In the genomic region with DNA sequence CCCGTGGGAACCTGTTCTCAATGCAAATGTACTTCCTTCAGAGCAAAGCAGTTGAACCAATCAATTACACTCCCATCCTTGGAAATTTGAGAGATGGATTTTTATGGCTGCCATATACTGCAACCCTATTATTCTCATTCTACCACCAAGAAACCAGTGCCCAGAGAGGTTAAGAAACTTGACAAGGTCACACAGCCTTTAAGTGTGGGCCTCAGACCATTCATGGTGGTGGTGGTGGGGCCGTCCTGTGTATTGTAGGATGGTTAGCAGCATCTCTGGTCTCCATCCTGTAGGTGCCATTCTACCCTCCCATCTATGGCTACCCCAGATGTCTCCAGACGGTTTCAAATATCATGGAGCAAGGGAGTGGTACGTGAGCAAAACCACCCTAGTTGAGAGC, we compare ENCODE assay signal across 27 cellular contexts. TPM values are rescaled to one million over a fixed set of nuclear protein-coding genes. Genes with fewer than 3 reads are reported as not detected.
DNase-seq lines count a peak whose midpoint lies in the region; ATAC-seq, FAIRE-seq and TF ChIP-seq lines count a peak whose summit lies in the region.
"Had no signal": no experiment of that assay in that cellular context is flagged by ENCODE, and none has a peak within 500 bp of the region (broad histone marks: within the 10 kb centered on the region; RNA-seq: fewer than 3 reads in every experiment).

No MANE protein-coding gene starts in this region.

- H3K18ac ChIP-seq in H1 (ENCODE audit: extremely low read depth, low read length): no peak overlapping the region
- no peak overlapping the region for H3K18ac ChIP-seq in mesenchymal stem cell (ENCODE audit: low read depth in 1 of 2, low read length in 2 of 2)

- no peaks in the 10 kb centered on the region for H3F3A ChIP-seq in neural progenitor cell (ENCODE audit: low read depth)

- DNase-seq in NCI-H526 (lab: John Stamatoyannopoulos, UW): peak; percentile 24 to 26
- DNase-seq in NCI-H526 treated with DMSO at 0.1 percent for 48 hours (lab: John Stamatoyannopoulos, UW): no peak
- DNase-seq in A549 (ENCODE audit: low read depth in 1 of 2, low spot score in 1 of 2): no peak
- DNase-seq in SK-N-DZ (ENCODE audit: low spot score): peak; percentile 0
- no peak for DNase-seq in H1 (ENCODE audit: low read depth in 1 of 2, low spot score in 2 of 2)
- no peak for DNase-seq in mesenchymal stem cell
- no peak for DNase-seq in neural progenitor cell (ENCODE audit: low spot score)
- DNase-seq: ACHN; BE2C; C1 segment of cervical spinal cord; CD4-positive, alpha-beta memory T cell; CD4-positive, CD25-positive, alpha-beta regulatory T cell; CD8-positive, alpha-beta memory T cell; COR-L47; DMS 273 treated with DMSO at 0.1 percent for 48 hours; DMS153; DMS53; DMS79; DND-41; EL; GDM1 had no signal

- POLR2A ChIA-PET in A549 (lab: Yijun Ruan, JAX) (no interaction called here), H1 (lab: Charles Lee; ENCODE audit: partially characterized antibody) (no interaction called here)

- no peak for ATAC-seq in A549
- ATAC-seq: GM12878 had no signal

- H2BK12ac ChIP-seq in H1 (ENCODE audit: low read depth, low read length) (no peak overlapping the region), mesenchymal stem cell (ENCODE audit: low read length in 2 of 2) (no peak overlapping the region)

- no peak overlapping the region for H2AFZ ChIP-seq in H1 (ENCODE audit: low read length)
- no peak overlapping the region for H2AFZ ChIP-seq in mesenchymal stem cell (ENCODE audit: low read depth, low read length)
- H2AFZ ChIP-seq in neural progenitor cell (replicated peaks): no peak overlapping the region

- WGBS in A549 (ENCODE audit: missing lambda C conversion rate): 81% methylated on average over 4 of the region's 4 CpGs
- WGBS in H1 (ENCODE audit: extremely low coverage in 1 of 2, insufficient coverage in 1 of 2, insufficient read length in 1 of 2, insufficient replicate concordance in 2 of 2, low coverage in 1 of 2, low lambda C conversion rate in 2 of 2, missing lambda C conversion rate in 1 of 2), 2 experiments: 83% methylated on average over 4 of the region's 4 CpGs; no CpG with 5 or more reads in 1 of the 2 experiments
- WGBS in mesenchymal stem cell: 83% methylated on average over 2 of the region's 4 CpGs

- H3K4me3 Mint-ChIP-seq in neural progenitor cell: no peak overlapping the region
- H3K4me3 Mint-ChIP-seq: CD14-positive monocyte; CD4-positive, alpha-beta memory T cell; CD4-positive, CD25-positive, alpha-beta regulatory T cell; CD8-positive, alpha-beta memory T cell had no signal

- no peak overlapping the region for H3K27ac Mint-ChIP-seq in neural progenitor cell
- H3K27ac Mint-ChIP-seq: CD14-positive monocyte; CD4-positive, alpha-beta memory T cell; CD8-positive, alpha-beta memory T cell had no signal

- H4K20me1 ChIP-seq in H1 (replicated peaks in 1 of 2; ENCODE audit: control insufficient read depth in 1 of 2, insufficient read depth in 2 of 2, low read length in 2 of 2) (no peaks in the 10 kb centered on the region), neural progenitor cell (ENCODE audit: low read depth) (no peaks in the 10 kb centered on the region)
- H4K20me1 ChIP-seq: BLaER1 had no signal

- no peak overlapping the region for H3K14ac ChIP-seq in H1 (ENCODE audit: insufficient read length)
- no peak overlapping the region for H3K14ac ChIP-seq in mesenchymal stem cell (ENCODE audit: low read length in 2 of 2)

- H3K27me3 Mint-ChIP-seq in neural progenitor cell (ENCODE audit: insufficient read depth, low read depth): peaks cover 6% of the 10 kb centered on the region

- no peak for TF ChIP-seq RAD21 in A549 (conservative IDR thresholded peaks at IDR 0.05 in 1 of 2, IDR thresholded peaks at IDR 0.05 in 1 of 2)
- TF ChIP-seq RAD21 in H1 (IDR thresholded peaks at IDR 0.05 in 1 of 2, conservative IDR thresholded peaks at IDR 0.05 in 1 of 2; ENCODE audit: low read depth in 2 of 2, low read length in 2 of 2): no peak

- no peak for TF ChIP-seq POLR2A in A549 (IDR thresholded peaks at IDR 0.05; ENCODE audit: low read length)
- no peak for TF ChIP-seq POLR2A in H1 (IDR thresholded peaks at IDR 0.05; ENCODE audit: control extremely low read depth in 1 of 2, low read depth in 2 of 2, low read length in 2 of 2)

- CTCF ChIA-PET in A549 (lab: Yijun Ruan, JAX): interaction anchor here (0.8 kb wide), 1 partner anchor 15 kb away, joined by 3 read pairs; no protein-coding TSS in a partner anchor
- CTCF ChIA-PET in H1 (lab: Charles Lee; ENCODE audit: partially characterized antibody): interaction anchor here (1.0 kb wide), 1 partner anchor 60 kb away, joined by 4 read pairs; no protein-coding TSS in a partner anchor

- no peak overlapping the region for H3K4ac ChIP-seq in H1 (replicated peaks; ENCODE audit: insufficient read length, low read depth, low read length)
- no peak overlapping the region for H3K4ac ChIP-seq in mesenchymal stem cell (ENCODE audit: low read depth in 1 of 2, low read length in 2 of 2)

- no peak overlapping the region for H3K56ac ChIP-seq in H1 (replicated peaks; ENCODE audit: insufficient read length, low read depth, low read length)

- no peaks in the 10 kb centered on the region for H3K23me2 ChIP-seq in H1 (ENCODE audit: low read depth, low read length)

- H3K4me1 ChIP-seq in A549 (0 out of 3 replicates have a peak, but pooled peaks cover 4% of the 10 kb centered on the region), H1 (replicated peaks in 1 of 4; ENCODE audit: control insufficient read depth in 3 of 4, insufficient read depth in 4 of 4, low read length in 3 of 4) (no peaks in the 10 kb centered on the region; a peak in 1 of 7 replicates), mesenchymal stem cell (ENCODE audit: control insufficient read depth, insufficient read depth, low read depth, low read length) (no peaks in the 10 kb centered on the region), neural progenitor cell (no peaks in the 10 kb centered on the region)
- H3K4me1 ChIP-seq: BE2C, BLaER1 had no signal

- H3K9me3 ChIP-seq in A549: no peaks in the 10 kb centered on the region
- no peaks in the 10 kb centered on the region for H3K9me3 ChIP-seq in H1 (ENCODE audit: insufficient read depth in 2 of 2, low read depth in 1 of 2, low read length in 1 of 2)
- H3K9me3 ChIP-seq in mesenchymal stem cell (ENCODE audit: control insufficient read depth, low read length): no peaks in the 10 kb centered on the region
- H3K9me3 ChIP-seq in neural progenitor cell (ENCODE audit: low read depth): no peaks in the 10 kb centered on the region
- H3K9me3 ChIP-seq: BE2C, BLaER1 had no signal

- no peak overlapping the region for H3K27ac ChIP-seq in A549
- H3K27ac ChIP-seq in H1 (ENCODE audit: low read depth, low read length): no peak overlapping the region
- H3K27ac ChIP-seq in mesenchymal stem cell (ENCODE audit: low read length, poor library complexity, severe bottlenecking): no peak overlapping the region
- no peak overlapping the region for H3K27ac ChIP-seq in neural progenitor cell
- H3K27ac ChIP-seq: 22Rv1, BLaER1 had no signal

- no peak for FAIRE-seq in A549 (lab: Jason Lieb, UNC)
- no peak for FAIRE-seq in H1 (lab: Jason Lieb, UNC)
- FAIRE-seq: GM12878, GM12892, GM18507 had no signal

- H3K36me3 ChIP-seq in H1 (ENCODE audit: control insufficient read depth in 2 of 4, insufficient read depth in 4 of 4, low read length in 3 of 4) (no peaks in the 10 kb centered on the region), mesenchymal stem cell (ENCODE audit: control insufficient read depth in 1 of 2, insufficient read depth in 2 of 2, low read depth in 1 of 2, low read length in 2 of 2) (no peaks in the 10 kb centered on the region), neural progenitor cell (no peaks in the 10 kb centered on the region)
- H3K36me3 ChIP-seq: BE2C, BLaER1 had no signal

- no peaks in the 10 kb centered on the region for H3K9me3 Mint-ChIP-seq in neural progenitor cell
- H3K9me3 Mint-ChIP-seq: CD8-positive, alpha-beta memory T cell had no signal

- H2AK5ac ChIP-seq in H1 (ENCODE audit: low read depth, low read length) (no peak overlapping the region), mesenchymal stem cell (ENCODE audit: low read length, severe bottlenecking) (no peak overlapping the region)

- H3K36me3 Mint-ChIP-seq in neural progenitor cell: no peaks in the 10 kb centered on the region
- H3K36me3 Mint-ChIP-seq: CD14-positive monocyte; CD4-positive, alpha-beta memory T cell; CD4-positive, CD25-positive, alpha-beta regulatory T cell had no signal

- no peak for TF ChIP-seq CTCF in A549 (IDR thresholded peaks at IDR 0.05)
- TF ChIP-seq CTCF in H1 (IDR thresholded peaks at IDR 0.05; ENCODE audit: control extremely low read depth in 1 of 3, insufficient read depth in 1 of 3, low read depth in 1 of 3, low read length in 3 of 3): no peak
- TF ChIP-seq CTCF in neural progenitor cell (IDR thresholded peaks at IDR 0.05): no peak

- H4K5ac ChIP-seq in H1 (ENCODE audit: insufficient read length, low read depth, low read length): no peak overlapping the region

- H2BK120ac ChIP-seq in H1 (replicated peaks; ENCODE audit: low read depth, low read length) (no peak overlapping the region), mesenchymal stem cell (ENCODE audit: low read depth, low read length) (no peak overlapping the region)

- H3K79me1 ChIP-seq in H1 (ENCODE audit: low read depth, low read length): no peaks in the 10 kb centered on the region
- H3K79me1 ChIP-seq in mesenchymal stem cell (replicated peaks; ENCODE audit: low read length, poor library complexity, severe bottlenecking): no peaks in the 10 kb centered on the region

- no peak overlapping the region for H3K4me2 ChIP-seq in A549
- no peak overlapping the region for H3K4me2 ChIP-seq in H1 (ENCODE audit: insufficient read depth in 1 of 2, low read depth in 2 of 2, low read length in 2 of 2)
- no peak overlapping the region for H3K4me2 ChIP-seq in mesenchymal stem cell (ENCODE audit: low read length, poor library complexity, severe bottlenecking)
- H3K4me2 ChIP-seq in neural progenitor cell: no peak overlapping the region
- H3K4me2 ChIP-seq: BLaER1 had no signal

- H2BK20ac ChIP-seq in H1 (ENCODE audit: low read length): no peak overlapping the region

- H2BK5ac ChIP-seq in H1 (ENCODE audit: low read depth, low read length): no peak overlapping the region
- H2BK5ac ChIP-seq in mesenchymal stem cell (ENCODE audit: low read depth, low read length, poor library complexity, severe bottlenecking): no peak overlapping the region

- H3K79me2 ChIP-seq in H1 (ENCODE audit: control insufficient read depth in 1 of 2, insufficient read depth in 2 of 2, low read length in 2 of 2): no peaks in the 10 kb centered on the region
- no peaks in the 10 kb centered on the region for H3K79me2 ChIP-seq in neural progenitor cell (ENCODE audit: low read depth)

- H3K23ac ChIP-seq in H1 (ENCODE audit: insufficient read length) (no peak overlapping the region), mesenchymal stem cell (ENCODE audit: low read length in 2 of 2) (no peak overlapping the region)

- H4K8ac ChIP-seq in H1 (ENCODE audit: extremely low read depth, insufficient read depth, low read length) (no peak overlapping the region), mesenchymal stem cell (ENCODE audit: low read length) (no peak overlapping the region)

- no peak overlapping the region for H3K9ac ChIP-seq in H1 (replicated peaks in 1 of 4; ENCODE audit: extremely low read depth in 1 of 4, low read depth in 3 of 4, low read length in 3 of 4)
- no peak overlapping the region for H3K9ac ChIP-seq in mesenchymal stem cell (ENCODE audit: low read length)
- H3K9ac ChIP-seq in neural progenitor cell: no peak overlapping the region
- H3K9ac ChIP-seq: BLaER1 had no signal

- H3K27me3 ChIP-seq in H1 (replicated peaks in 1 of 4; ENCODE audit: control insufficient read depth in 3 of 4, extremely low read depth in 1 of 4, insufficient read depth in 3 of 4, low read length in 3 of 4) (peaks cover 0 to 2% (median 0%) of the 10 kb centered on the region in 4 experiments; a peak in 2 of 7 replicates), mesenchymal stem cell (ENCODE audit: control insufficient read depth in 1 of 2, insufficient read depth in 1 of 2, low read length in 2 of 2) (peaks cover 0 to 3% of the 10 kb centered on the region in 2 experiments), neural progenitor cell (peaks cover 26% of the 10 kb centered on the region)
- H3K27me3 ChIP-seq: BE2C, BLaER1 had no signal

- H3K4me3 ChIP-seq in A549 (no peak overlapping the region), H1 (ENCODE audit: extremely low read depth in 1 of 4, insufficient read depth in 2 of 4, low read depth in 3 of 4, low read length in 4 of 4) (no peak overlapping the region), mesenchymal stem cell (ENCODE audit: insufficient read depth in 1 of 2, low read depth in 1 of 2, low read length in 2 of 2) (no peak overlapping the region), neural progenitor cell (no peak overlapping the region)
- H3K4me3 ChIP-seq: BLaER1, GM12878 had no signal

- H2BK15ac ChIP-seq in H1 (ENCODE audit: low read length) (no peak overlapping the region), mesenchymal stem cell (ENCODE audit: low read depth, poor library complexity, severe bottlenecking) (no peak overlapping the region)

- no peak overlapping the region for H4K91ac ChIP-seq in H1 (replicated peaks; ENCODE audit: insufficient read length, low read length)
- no peak overlapping the region for H4K91ac ChIP-seq in mesenchymal stem cell (ENCODE audit: low read length)

- peaks cover 8% of the 10 kb centered on the region for H3K4me1 Mint-ChIP-seq in neural progenitor cell

- no peak for TF ChIP-seq EP300 in A549 (IDR thresholded peaks at IDR 0.05)
- TF ChIP-seq EP300 in H1 (IDR thresholded peaks at IDR 0.05; ENCODE audit: borderline replicate concordance in 1 of 2, low read depth in 2 of 2, low read length in 2 of 2): no peak

RNA-seq across cellular contexts. Expression of a gene that starts 23.4 kb away (rescaled TPM):
- polyA plus RNA-seq in A549 (2011; rRNA removed) (14.9 and 15.2 TPM in 2 replicates), A549 (2017; fragmentation: RNase III; extraction: RNeasy Plus Mini Kit Qiagen cat#74134 plus additional on column Dnase treatment) (9.1 to 9.6 TPM (median 9.5 TPM) in 3 replicates), H1 (2011; rRNA removed) (5.6 and 5.9 TPM in 2 replicates)
- 4.8 and 4.9 TPM in 2 replicates for polyA plus RNA-seq in A549 (2012; cell fraction: cytosol; rRNA removed)
- 8.5 and 9.1 TPM in 2 replicates for polyA plus RNA-seq in A549 (2012; cell fraction: nucleus; rRNA removed)
- polyA minus RNA-seq in A549 (2011; rRNA and poly(A)+ RNA removed): 25.7 and 26.3 TPM in 2 replicates
- 14.9 and 17.9 TPM in 2 replicates for polyA plus RNA-seq in SK-N-DZ (2014; cell fraction: cytosol; rRNA removed)
- polyA plus RNA-seq in SK-N-DZ (2014; cell fraction: nucleus; rRNA removed): 8.8 and 13.7 TPM in 2 replicates
- 18.9 and 20.0 TPM in 2 replicates for total RNA-seq in H1 (2021; fragmentation: NEBNext Ultra II Directional; extraction: Animal tissue kit (Norgen Biotek cat#: 25700))
- 7.1 TPM for polyA plus RNA-seq in H1 (2011; cell fraction: cytosol; rRNA removed)
- 11.6 TPM for polyA plus RNA-seq in H1 (2011; cell fraction: nucleus; rRNA removed)
- polyA plus RNA-seq in H1 (2012, experiment 1 of 2): 8.2 to 12.0 TPM (median 11.2 TPM) in 4 replicates
- polyA plus RNA-seq in H1 (2012, experiment 2 of 2): 3.8 TPM
- 8.5 TPM for polyA plus RNA-seq in H1 (2013, experiment 1 of 2)
- polyA plus RNA-seq in H1 (2013, experiment 2 of 2): 8.7 TPM
- polyA minus RNA-seq in H1 (2011; rRNA and poly(A)+ RNA removed): 17.2 and 17.8 TPM in 2 replicates
- 14.5 TPM for polyA minus RNA-seq in H1 (2011; cell fraction: cytosol; rRNA and poly(A)+ RNA removed)
- 9.7 TPM for polyA minus RNA-seq in H1 (2011; cell fraction: nucleus; rRNA and poly(A)+ RNA removed)
- polyA plus RNA-seq in mesenchymal stem cell (2013, experiment 1 of 2): 9.1 TPM
- 9.0 TPM for polyA plus RNA-seq in mesenchymal stem cell (2013, experiment 2 of 2)
- total RNA-seq in neural progenitor cell (ENCODE audit: low replicate concordance): 29.8 and 35.4 TPM in 2 replicates

RNA-seq across cellular contexts. Expression of a gene that starts 57.3 kb away (rescaled TPM):
- polyA plus RNA-seq in A549 (2011; rRNA removed) (27.8 and 42.0 TPM in 2 replicates), A549 (2017; fragmentation: RNase III; extraction: RNeasy Plus Mini Kit Qiagen cat#74134 plus additional on column Dnase treatment) (78.4 to 94.8 TPM (median 79.6 TPM) in 3 replicates), H1 (2011; rRNA removed) (23.0 and 23.7 TPM in 2 replicates)
- 50.6 and 55.8 TPM in 2 replicates for polyA plus RNA-seq in A549 (2012; cell fraction: cytosol; rRNA removed)
- polyA plus RNA-seq in A549 (2012; cell fraction: nucleus; rRNA removed): 70.7 and 97.8 TPM in 2 replicates
- polyA minus RNA-seq in A549 (2011; rRNA and poly(A)+ RNA removed): 11.2 and 12.3 TPM in 2 replicates
- polyA plus RNA-seq in SK-N-DZ (2014; cell fraction: cytosol; rRNA removed): 68.5 and 74.3 TPM in 2 replicates
- polyA plus RNA-seq in SK-N-DZ (2014; cell fraction: nucleus; rRNA removed): 130 and 216 TPM in 2 replicates
- total RNA-seq in H1 (2021; fragmentation: NEBNext Ultra II Directional; extraction: Animal tissue kit (Norgen Biotek cat#: 25700)): 56.5 TPM in 2 replicates
- 36.1 TPM for polyA plus RNA-seq in H1 (2011; cell fraction: cytosol; rRNA removed)
- 49.0 TPM for polyA plus RNA-seq in H1 (2011; cell fraction: nucleus; rRNA removed)
- 47.3 to 53.5 TPM (median 50.9 TPM) in 4 replicates for polyA plus RNA-seq in H1 (2012, experiment 1 of 2)
- polyA plus RNA-seq in H1 (2012, experiment 2 of 2): 11.6 TPM
- polyA plus RNA-seq in H1 (2013, experiment 1 of 2): 23.4 TPM
- polyA plus RNA-seq in H1 (2013, experiment 2 of 2): 25.2 TPM
- 15.1 and 20.0 TPM in 2 replicates for polyA minus RNA-seq in H1 (2011; rRNA and poly(A)+ RNA removed)
- polyA minus RNA-seq in H1 (2011; cell fraction: cytosol; rRNA and poly(A)+ RNA removed): 28.0 TPM
- polyA minus RNA-seq in H1 (2011; cell fraction: nucleus; rRNA and poly(A)+ RNA removed): 44.0 TPM
- 18.8 TPM for polyA plus RNA-seq in mesenchymal stem cell (2013, experiment 1 of 2)
- polyA plus RNA-seq in mesenchymal stem cell (2013, experiment 2 of 2): 19.4 TPM
- 24.3 and 28.9 TPM in 2 replicates for total RNA-seq in neural progenitor cell (ENCODE audit: low replicate concordance)

Comparison
In these comparisons a context has a peak if more than half of its experiments do, and no peak if none do; other contexts are left out.
1. DNase-seq: peak in NCI-H526 (2 of 2) and SK-N-DZ (single experiment); none in NCI-H526 treated with DMSO at 0.1 percent for 48 hours (single experiment), A549 (0 of 2), H1 (0 of 2), mesenchymal stem cell (single experiment) and neural progenitor cell (single experiment).